In genomic region chr1:198560093-198560638, GRCh38 we compare ENCODE assay signal across 16 cellular contexts. TPM values are rescaled to one million over a fixed set of nuclear protein-coding genes. Genes with fewer than 3 reads are reported as not detected.
A peak's percentile ranks its signal among the peaks of the same experiment; 100 is the strongest.
DNase-seq lines count a peak whose midpoint lies in the region; ATAC-seq and TF ChIP-seq lines count a peak whose summit lies in the region.
"Had no signal": no experiment of that assay in that cellular context is flagged by ENCODE, and none has a peak within 500 bp of the region (broad histone marks: within the 10 kb centered on the region; RNA-seq: fewer than 3 reads in every experiment).

No MANE protein-coding gene starts in this region.

- CTCF ChIA-PET in CD4-positive, alpha-beta T cell (lab: Charles Lee): interaction anchor here (0.8 to 1.7 kb wide), 4 partner anchors 12 to 36 kb away, joined by 3 read pairs; no protein-coding TSS in a partner anchor

- H3K9ac ChIP-seq in smooth muscle cell (ENCODE audit: low read depth): no peak overlapping the region

- no peaks in the 10 kb centered on the region for H3K27me3 Mint-ChIP-seq in CD4-positive, alpha-beta T cell
- H3K27me3 Mint-ChIP-seq: activated B cell treated with CpG ODN at 0.5 μM for 24 hours had no signal

- H3K9me3 ChIP-seq in CD4-positive, alpha-beta T cell (ENCODE audit: control insufficient read depth, low read length): no peaks in the 10 kb centered on the region
- H3K9me3 ChIP-seq in smooth muscle cell (replicated peaks; ENCODE audit: low read depth): no peaks in the 10 kb centered on the region
- H3K9me3 ChIP-seq: suprapubic skin had no signal

- H3K4me1 Mint-ChIP-seq in CD4-positive, alpha-beta T cell (ENCODE audit: low read depth): peaks cover 82% of the 10 kb centered on the region

- H3K27me3 ChIP-seq in CD4-positive, alpha-beta T cell (ENCODE audit: control insufficient read depth, insufficient read depth, low read length): no peaks in the 10 kb centered on the region
- no peaks in the 10 kb centered on the region for H3K27me3 ChIP-seq in smooth muscle cell (ENCODE audit: low read depth)
- H3K27me3 ChIP-seq: suprapubic skin had no signal

- H3K4me3 ChIP-seq in smooth muscle cell: no peak overlapping the region
- H3K4me3 ChIP-seq: suprapubic skin had no signal

- no peaks in the 10 kb centered on the region for H3K4me1 ChIP-seq in smooth muscle cell (ENCODE audit: low read depth)

- no peaks in the 10 kb centered on the region for H4K20me1 ChIP-seq in smooth muscle cell (ENCODE audit: low read depth)

- no peak overlapping the region for H2AFZ ChIP-seq in smooth muscle cell (ENCODE audit: low read depth)

- H3K36me3 ChIP-seq in smooth muscle cell (ENCODE audit: low read depth): no peaks in the 10 kb centered on the region
- H3K36me3 ChIP-seq: suprapubic skin had no signal

- no peaks in the 10 kb centered on the region for H3K36me3 Mint-ChIP-seq in CD4-positive, alpha-beta T cell (ENCODE audit: low read depth)

- no peak for TF ChIP-seq CTCF in CD4-positive, alpha-beta T cell (IDR thresholded peaks at IDR 0.05)
- TF ChIP-seq CTCF in smooth muscle cell (IDR thresholded peaks at IDR 0.05; ENCODE audit: borderline replicate concordance, insufficient read depth, poor library complexity, severe bottlenecking) (no peak), GM13976 (IDR thresholded peaks at IDR 0.05; ENCODE audit: borderline replicate concordance, control extremely low read depth, extremely low read depth, insufficient read depth, missing control alignments) (no peak)

- H3K4me2 ChIP-seq in smooth muscle cell: no peak overlapping the region

- WGBS in smooth muscle cell (ENCODE audit: low lambda C conversion rate): 87% methylated on average over 2 of the region's 2 CpGs

- POLR2A ChIA-PET in CD4-positive, alpha-beta T cell (lab: Charles Lee): interaction anchor here (1.0 to 1.9 kb wide), 6 partner anchors 12 to 122 kb away, joined by 3 to 6 read pairs (median 4); no protein-coding TSS in a partner anchor

- H3K9me3 Mint-ChIP-seq in CD4-positive, alpha-beta T cell: no peaks in the 10 kb centered on the region

- H3K4me3 Mint-ChIP-seq in CD4-positive, alpha-beta T cell: no peak overlapping the region
- H3K4me3 Mint-ChIP-seq: activated B cell treated with CpG ODN at 0.5 μM for 24 hours had no signal

- no peaks in the 10 kb centered on the region for H3K79me2 ChIP-seq in smooth muscle cell (ENCODE audit: low read depth)

- H3F3A ChIP-seq in smooth muscle cell (ENCODE audit: low read depth): no peaks in the 10 kb centered on the region

- intact Hi-C loops in CD4-positive, alpha-beta T cell (cut with DNase I, micrococcal nuclease): loop anchor here in 1 of 2 experiments (5.0 kb wide), 1 partner anchor 37 kb away; no protein-coding TSS in a partner anchor

- no peak for ATAC-seq in CD4-positive, alpha-beta T cell (ENCODE audit: poor library complexity)

- no peak for DNase-seq in CD4-positive, alpha-beta T cell
- DNase-seq in H4 (ENCODE audit: low spot score): peak; percentile 48
- peak; percentile 52 for DNase-seq in NCI-H226
- DNase-seq in fibroblast of gingiva (ENCODE audit: low read depth): peak; percentile 4
- no peak for DNase-seq in smooth muscle cell (lab: John Stamatoyannopoulos, UW; ENCODE audit: unreplicated experiment)
- no peak for DNase-seq in NOMO-1 treated with DMSO at 0.1 percent for 48 hours (lab: John Stamatoyannopoulos, UW; ENCODE audit: unreplicated experiment)
- DNase-seq in T-helper 9 cell: no peak
- DNase-seq in GM13976 (ENCODE audit: low spot score): no peak
- DNase-seq: activated B cell treated with CpG ODN at 0.5 μM for 24 hours, IMR-90, kidney, NCI-H774, SIG-M5 had no signal

- in situ Hi-C loops in GM13976 (cut with MboI; ENCODE audit: low sequenced_read_pairs, unreplicated experiment): no loop called here

- no peak overlapping the region for H3K27ac ChIP-seq in CD4-positive, alpha-beta T cell (ENCODE audit: low read depth, low read length)
- H3K27ac ChIP-seq in smooth muscle cell (ENCODE audit: low read depth): no peak overlapping the region
- H3K27ac ChIP-seq: C4-2B, suprapubic skin had no signal

- H3K27ac Mint-ChIP-seq in CD4-positive, alpha-beta T cell: peak overlapping the region; percentile 61
- H3K27ac Mint-ChIP-seq: activated B cell treated with CpG ODN at 0.5 μM for 24 hours had no signal

RNA-seq across cellular contexts. Expression of gene ATP6V1G3, which starts 19.7 kb away (rescaled TPM):
- not detected for total RNA-seq in CD4-positive, alpha-beta T cell
- not detected in 2 replicates for total RNA-seq in H4 (2014; rRNA removed; shearing (Covaris generic))
- not detected in 2 replicates for total RNA-seq in smooth muscle cell
- 0.43 TPM in 1 of 2 replicates, not detected in the other for polyA plus RNA-seq in smooth muscle cell
- total RNA-seq: activated B cell treated with CpG ODN at 0.5 μM for 24 hours, frontal cortex, IMR-90, suprapubic skin had no signal
- polyA plus RNA-seq: IMR-90 had no signal

Comparison
In these comparisons a context has a peak if more than half of its experiments do, and no peak if none do; other contexts are left out.
1. DNase-seq: peak in H4 (single experiment), NCI-H226 (single experiment) and fibroblast of gingiva (single experiment); none in CD4-positive, alpha-beta T cell (0 of 10), smooth muscle cell (single experiment), NOMO-1 treated with DMSO at 0.1 percent for 48 hours (single experiment), T-helper 9 cell (single experiment) and GM13976 (single experiment).